15 cellular contexts compared by ENCODE assay signal in genomic region chr10:71045188-71045841, GRCh38.
A peak's percentile ranks its signal among the peaks of the same experiment; 100 is the strongest.
DNase-seq lines count a peak whose midpoint lies in the region.
"Had no signal": no experiment of that assay in that cellular context is flagged by ENCODE, and none has a peak within 500 bp of the region (broad histone marks: within the 10 kb centered on the region; RNA-seq: fewer than 3 reads in every experiment).

No MANE protein-coding gene starts in this region.

- H3K4me3 Mint-ChIP-seq in T-helper 2 cell treated with Interferon-gamma antibody and Interleukin-4, amounts not matched to agents 5 μg/mL and 100 μg/mL, for 36 hours: no peak overlapping the region
- H3K4me3 Mint-ChIP-seq: CD4-positive, alpha-beta T cell; mesothelial cell of epicardium had no signal

- no peak overlapping the region for H3K27ac Mint-ChIP-seq in T-helper 2 cell treated with Interferon-gamma antibody and Interleukin-4, amounts not matched to agents 5 μg/mL and 100 μg/mL, for 36 hours
- H3K27ac Mint-ChIP-seq: CD4-positive, alpha-beta T cell; mesothelial cell of epicardium had no signal

- H3K9me3 Mint-ChIP-seq in T-helper 2 cell treated with Interferon-gamma antibody and Interleukin-4, amounts not matched to agents 5 μg/mL and 100 μg/mL, for 36 hours: no peaks in the 10 kb centered on the region
- H3K9me3 Mint-ChIP-seq: CD4-positive, alpha-beta T cell; mesothelial cell of epicardium had no signal

- no peaks in the 10 kb centered on the region for H3K4me1 Mint-ChIP-seq in T-helper 2 cell treated with Interferon-gamma antibody and Interleukin-4, amounts not matched to agents 5 μg/mL and 100 μg/mL, for 36 hours (ENCODE audit: low read depth)

- no peaks in the 10 kb centered on the region for H3K36me3 Mint-ChIP-seq in T-helper 2 cell treated with Interferon-gamma antibody and Interleukin-4, amounts not matched to agents 5 μg/mL and 100 μg/mL, for 36 hours (ENCODE audit: low read depth)
- H3K36me3 Mint-ChIP-seq: mesothelial cell of epicardium had no signal

- no peaks in the 10 kb centered on the region for H3K27me3 Mint-ChIP-seq in T-helper 2 cell treated with Interferon-gamma antibody and Interleukin-4, amounts not matched to agents 5 μg/mL and 100 μg/mL, for 36 hours (ENCODE audit: low read depth)

- peak; percentile 86 to 87 for DNase-seq in Kasumi-1 (lab: John Stamatoyannopoulos, UW)
- peak; percentile 90 for DNase-seq in NOMO-1 treated with DMSO at 0.1 percent for 48 hours (lab: John Stamatoyannopoulos, UW; ENCODE audit: unreplicated experiment)
- DNase-seq in globus pallidus (ENCODE audit: low spot score): peak; percentile 37
- peak; percentile 27 for DNase-seq in retina
- no peak for DNase-seq in T-helper 2 cell treated with Interferon-gamma antibody and Interleukin-4, amounts not matched to agents 5 μg/mL and 100 μg/mL, for 36 hours (ENCODE audit: low spot score)
- no peak for DNase-seq in inferior parietal cortex (ENCODE audit: extremely low spot score)
- DNase-seq in NCI-H226: no peak
- no peak for DNase-seq in COLO668 (lab: John Stamatoyannopoulos, UW; ENCODE audit: unreplicated experiment)
- DNase-seq: activated T-cell treated with anti-CD3 and anti-CD28 coated beads for 4 hours; CD4-positive, alpha-beta T cell; esophagus squamous epithelium; H7; NCI-H526 treated with DMSO at 0.1 percent for 48 hours; stomach had no signal

Comparison
In these comparisons a context has a peak if more than half of its experiments do, and no peak if none do; other contexts are left out.
1. DNase-seq: peak in Kasumi-1 (2 of 2), NOMO-1 treated with DMSO at 0.1 percent for 48 hours (single experiment), globus pallidus (single experiment) and retina (single experiment); none in T-helper 2 cell treated with Interferon-gamma antibody and Interleukin-4, amounts not matched to agents 5 μg/mL and 100 μg/mL, for 36 hours (single experiment), inferior parietal cortex (single experiment), NCI-H226 (single experiment) and COLO668 (single experiment).